ENCODE assay signal across 9 cellular contexts in genomic region chr20:45294003-45294368, GRCh38. TPM values are rescaled to one million over a fixed set of nuclear protein-coding genes. Genes with fewer than 3 reads are reported as not detected.
DNase-seq lines count a peak whose midpoint lies in the region; ATAC-seq and TF ChIP-seq lines count a peak whose summit lies in the region.
"Had no signal": no experiment of that assay in that cellular context is flagged by ENCODE, and none has a peak within 500 bp of the region (broad histone marks: within the 10 kb centered on the region; RNA-seq: fewer than 3 reads in every experiment).

No MANE protein-coding gene starts in this region.

- H3K4me3 ChIP-seq in heart left ventricle (peak overlapping the region in 9 of 12 donors; percentile 47 to 65 (median 53)), mucosa of stomach (ENCODE audit: low read length) (peak overlapping the region; percentile 29), upper lobe of left lung (peak overlapping the region in 3 of 4 donors; percentile 43 to 60 (median 58))

- no peaks in the 10 kb centered on the region for H3K36me3 ChIP-seq in heart left ventricle
- H3K36me3 ChIP-seq in mucosa of stomach (ENCODE audit: control insufficient read depth, insufficient read depth, low read length): no peaks in the 10 kb centered on the region
- H3K36me3 ChIP-seq in upper lobe of left lung: no peaks in the 10 kb centered on the region

- 50 to 66% (median 60%) methylated on average over 5 of the region's 5 CpGs for WGBS in heart left ventricle, 4 donors
- WGBS in upper lobe of left lung, 2 donors: 54 to 56% methylated on average over 5 of the region's 5 CpGs

- TF ChIP-seq EP300 in upper lobe of left lung (IDR thresholded peaks at IDR 0.05): no peak

- H3K4me3 Mint-ChIP-seq in activated T-helper 2 cell treated with anti-CD3 and anti-CD28 coated beads, Interferon-gamma antibody, Interleukin-2, Interleukin-4, amounts not matched to agents 10 μg/mL and 5 μg/mL and 100 μg/mL, durations not matched to agents 14 hours and 24 hours and 36 hours (ENCODE audit: low read depth): peak overlapping the region; percentile 69

- H3K4me1 Mint-ChIP-seq in activated T-helper 2 cell treated with anti-CD3 and anti-CD28 coated beads, Interferon-gamma antibody, Interleukin-2, Interleukin-4, amounts not matched to agents 10 μg/mL and 5 μg/mL and 100 μg/mL, durations not matched to agents 14 hours and 24 hours and 36 hours (ENCODE audit: low read depth): peaks cover 8% of the 10 kb centered on the region

- H3K27me3 ChIP-seq in heart left ventricle (peaks cover 0 to 56% (median 11%) of the 10 kb centered on the region in 9 donors), mucosa of stomach (ENCODE audit: control insufficient read depth, insufficient read depth, low read length) (peaks cover 9% of the 10 kb centered on the region), upper lobe of left lung (no peaks in the 10 kb centered on the region)

- H3K27ac ChIP-seq in heart left ventricle (no peak overlapping the region), upper lobe of left lung (peak overlapping the region in 2 of 4 donors; percentile 31 to 72)

- TF ChIP-seq POLR2A in heart left ventricle (IDR thresholded peaks at IDR 0.05): no peak
- no peak for TF ChIP-seq POLR2A in upper lobe of left lung (IDR thresholded peaks at IDR 0.05)

- H3K9ac ChIP-seq in mucosa of stomach (ENCODE audit: low read length): no peak overlapping the region

- peaks cover 25% of the 10 kb centered on the region for H3K27me3 Mint-ChIP-seq in activated T-helper 2 cell treated with anti-CD3 and anti-CD28 coated beads, Interferon-gamma antibody, Interleukin-2, Interleukin-4, amounts not matched to agents 10 μg/mL and 5 μg/mL and 100 μg/mL, durations not matched to agents 14 hours and 24 hours and 36 hours (ENCODE audit: low read depth)

- DNase-seq in heart left ventricle (no peak), left cardiac atrium (no peak), upper lobe of left lung (no peak), cerebellum (ENCODE audit: low spot score) (no peak), COLO668 (lab: John Stamatoyannopoulos, UW; ENCODE audit: unreplicated experiment) (no peak)
- no peak for DNase-seq in activated T-helper 2 cell treated with anti-CD3 and anti-CD28 coated beads, Interferon-gamma antibody, Interleukin-2, Interleukin-4, amounts not matched to agents 10 μg/mL and 5 μg/mL and 100 μg/mL, durations not matched to agents 14 hours and 24 hours and 36 hours (ENCODE audit: low spot score)

- H3K9me3 ChIP-seq in heart left ventricle (no peaks in the 10 kb centered on the region), mucosa of stomach (ENCODE audit: control insufficient read depth, low read length) (no peaks in the 10 kb centered on the region), upper lobe of left lung (no peaks in the 10 kb centered on the region)

- H3K9me3 Mint-ChIP-seq in activated T-helper 2 cell treated with anti-CD3 and anti-CD28 coated beads, Interferon-gamma antibody, Interleukin-2, Interleukin-4, amounts not matched to agents 10 μg/mL and 5 μg/mL and 100 μg/mL, durations not matched to agents 14 hours and 24 hours and 36 hours: no peaks in the 10 kb centered on the region

- H3K36me3 Mint-ChIP-seq in activated T-helper 2 cell treated with anti-CD3 and anti-CD28 coated beads, Interferon-gamma antibody, Interleukin-2, Interleukin-4, amounts not matched to agents 10 μg/mL and 5 μg/mL and 100 μg/mL, durations not matched to agents 14 hours and 24 hours and 36 hours (ENCODE audit: low read depth): no peaks in the 10 kb centered on the region

- H3K27ac Mint-ChIP-seq in activated T-helper 2 cell treated with anti-CD3 and anti-CD28 coated beads, Interferon-gamma antibody, Interleukin-2, Interleukin-4, amounts not matched to agents 10 μg/mL and 5 μg/mL and 100 μg/mL, durations not matched to agents 14 hours and 24 hours and 36 hours: no peak overlapping the region

- no peak for ATAC-seq in heart left ventricle
- no peak for ATAC-seq in left cardiac atrium
- no peak for ATAC-seq in upper lobe of left lung (ENCODE audit: low FRiP score in 2 of 2)
- no peak for ATAC-seq in GM18873 (IDR thresholded peaks at IDR 0.05; ENCODE audit: low FRiP score, unreplicated experiment)

- intact Hi-C loops in heart left ventricle (cut with DNase I): loop anchor here in 7 of 10 donors (5.0 to 10.0 kb wide), 7 partner anchors 197 to 282 kb away; no protein-coding TSS in a partner anchor
- intact Hi-C loops in left cardiac atrium (cut with DNase I): loop anchor here in 1 of 2 donors (10.0 kb wide), 1 partner anchor 199 kb away; no protein-coding TSS in a partner anchor
- intact Hi-C loops in activated T-helper 2 cell treated with anti-CD3 and anti-CD28 coated beads, Interferon-gamma antibody, Interleukin-2, Interleukin-4, amounts not matched to agents 10 μg/mL and 5 μg/mL and 100 μg/mL, durations not matched to agents 14 hours and 24 hours and 36 hours (cut with micrococcal nuclease): loop anchor here (5.0 kb wide), 3 partner anchors 57 to 197 kb away; no protein-coding TSS in a partner anchor

- H3K4me1 ChIP-seq in heart left ventricle: peaks cover 0 to 19% (median 8%) of the 10 kb centered on the region in 12 donors
- peaks cover 14% of the 10 kb centered on the region for H3K4me1 ChIP-seq in mucosa of stomach (ENCODE audit: control insufficient read depth, insufficient read depth, low read length)
- peaks cover 16 to 25% (median 19%) of the 10 kb centered on the region in 4 donors for H3K4me1 ChIP-seq in upper lobe of left lung

- TF ChIP-seq CTCF in heart left ventricle (IDR thresholded peaks at IDR 0.05) (peak in 2 of 12 donors; percentile 3 to 11), upper lobe of left lung (IDR thresholded peaks at IDR 0.05) (no peak)

RNA-seq across cellular contexts. Expression of gene RBPJL, which starts 12.7 kb away (rescaled TPM):
- total RNA-seq in heart left ventricle: not detected
- not detected for polyA plus RNA-seq in heart left ventricle
- total RNA-seq in left cardiac atrium: not detected
- total RNA-seq in activated T-helper 2 cell treated with anti-CD3 and anti-CD28 coated beads, Interferon-gamma antibody, Interleukin-2, Interleukin-4, amounts not matched to agents 10 μg/mL and 5 μg/mL and 100 μg/mL, durations not matched to agents 14 hours and 24 hours and 36 hours: not detected in 2 replicates
- total RNA-seq in upper lobe of left lung: under 1 TPM in 2 of 6 donors, not detected in 4; 0.09 to 0.13 TPM
- total RNA-seq in cerebellum: not detected
- total RNA-seq: liver had no signal
- polyA plus RNA-seq: liver had no signal

RNA-seq across cellular contexts. Expression of gene MATN4, which starts 14.1 kb away (rescaled TPM):
- total RNA-seq in heart left ventricle: not detected
- not detected for polyA plus RNA-seq in heart left ventricle
- not detected for total RNA-seq in left cardiac atrium
- total RNA-seq in activated T-helper 2 cell treated with anti-CD3 and anti-CD28 coated beads, Interferon-gamma antibody, Interleukin-2, Interleukin-4, amounts not matched to agents 10 μg/mL and 5 μg/mL and 100 μg/mL, durations not matched to agents 14 hours and 24 hours and 36 hours: 0.39 and 0.64 TPM in 2 replicates
- total RNA-seq in upper lobe of left lung: under 1 TPM in 2 of 6 donors, not detected in 4; 0.30 to 0.44 TPM
- total RNA-seq in cerebellum: not detected
- total RNA-seq: liver had no signal

RNA-seq across cellular contexts. Expression of gene SLPI, which starts 39.6 kb away (rescaled TPM):
- total RNA-seq in heart left ventricle: 100 to 1,000 TPM in 1 of 9 donors, 1 to 10 TPM in 3, under 1 TPM in 3, not detected in 2; 0.37 to 187 (median 1.8) TPM
- 1 to 10 TPM; 1.1 to 1.5 TPM for polyA plus RNA-seq in heart left ventricle
- 10 to 100 TPM; 44.2 to 86.7 TPM for total RNA-seq in left cardiac atrium
- total RNA-seq in activated T-helper 2 cell treated with anti-CD3 and anti-CD28 coated beads, Interferon-gamma antibody, Interleukin-2, Interleukin-4, amounts not matched to agents 10 μg/mL and 5 μg/mL and 100 μg/mL, durations not matched to agents 14 hours and 24 hours and 36 hours: not detected in 2 replicates
- total RNA-seq in upper lobe of left lung: 1,000 to 10,000 TPM; 1,039 to 7,285 (median 2,025) TPM
- total RNA-seq in cerebellum: 0.82 TPM

RNA-seq across cellular contexts. Expression of gene SDC4, which starts 54.2 kb away (rescaled TPM):
- total RNA-seq in heart left ventricle (100 to 1,000 TPM in 2 of 9 donors, 10 to 100 TPM in 7; 62.1 to 140 (median 94.1) TPM), left cardiac atrium (100 to 1,000 TPM in 1 of 2 donors, 10 to 100 TPM in 1; 51.4 to 152 TPM), upper lobe of left lung (100 to 1,000 TPM; 178 to 568 (median 291) TPM), cerebellum (1.6 TPM)
- polyA plus RNA-seq in heart left ventricle: 100 to 1,000 TPM in 1 of 2 donors, 10 to 100 TPM in 1; 44.3 to 139 TPM
- total RNA-seq in activated T-helper 2 cell treated with anti-CD3 and anti-CD28 coated beads, Interferon-gamma antibody, Interleukin-2, Interleukin-4, amounts not matched to agents 10 μg/mL and 5 μg/mL and 100 μg/mL, durations not matched to agents 14 hours and 24 hours and 36 hours: 133 and 136 TPM in 2 replicates

Comparison
In these comparisons a context has a peak if more than half of its experiments do, and no peak if none do; other contexts are left out.
1. RNA of gene SLPI, which starts 39.6 kb away (total RNA-seq): 1,039 to 7,285 TPM in upper lobe of left lung; 44.2 to 86.7 TPM in left cardiac atrium, 0.37 to 187 TPM in heart left ventricle, 0.82 TPM in cerebellum (single experiment) and not detected in activated T-helper 2 cell treated with anti-CD3 and anti-CD28 coated beads, Interferon-gamma antibody, Interleukin-2, Interleukin-4, amounts not matched to agents 10 μg/mL and 5 μg/mL and 100 μg/mL, durations not matched to agents 14 hours and 24 hours and 36 hours; every median in the first group is over 4 times any median in the second.
2. Peak in every context shown above with its lines, with median percentiles within 50 percentile points of each other: H3K4me3 ChIP-seq.